ENCODE assay signal across 9 cellular contexts in genomic region chr1:231919900-231920299, GRCh38.
DNase-seq lines count a peak whose midpoint lies in the region; ATAC-seq lines count a peak whose summit lies in the region.
"Had no signal": no experiment of that assay in that cellular context is flagged by ENCODE, and none has a peak within 500 bp of the region (broad histone marks: within the 10 kb centered on the region; RNA-seq: fewer than 3 reads in every experiment).

No MANE protein-coding gene starts in this region.

- no peaks in the 10 kb centered on the region for H3K36me3 Mint-ChIP-seq in stimulated activated effector memory CD8-positive, alpha-beta T cell treated with anti-CD3 and anti-CD28 coated beads, Interleukin-12 subunit alpha, Interleukin-12 subunit beta, amount 100 ng/mL, for 72 hours

- H3K9me3 Mint-ChIP-seq in stimulated activated effector memory CD8-positive, alpha-beta T cell treated with anti-CD3 and anti-CD28 coated beads, Interleukin-12 subunit alpha, Interleukin-12 subunit beta, amount 100 ng/mL, for 72 hours: no peaks in the 10 kb centered on the region

- peak overlapping the region; percentile 43 for H3K4me3 Mint-ChIP-seq in stimulated activated effector memory CD8-positive, alpha-beta T cell treated with anti-CD3 and anti-CD28 coated beads, Interleukin-12 subunit alpha, Interleukin-12 subunit beta, amount 100 ng/mL, for 72 hours

- ATAC-seq in Right ventricle myocardium superior (ENCODE audit: poor library complexity) (peak; percentile 57), GM18868 (IDR thresholded peaks at IDR 0.05; ENCODE audit: unreplicated experiment) (no peak)
- peak; percentile 85 for ATAC-seq in stimulated activated effector memory CD8-positive, alpha-beta T cell treated with anti-CD3 and anti-CD28 coated beads, Interleukin-12 subunit alpha, Interleukin-12 subunit beta, amount 100 ng/mL, for 72 hours

- peak overlapping the region; percentile 73 for H3K27ac Mint-ChIP-seq in stimulated activated effector memory CD8-positive, alpha-beta T cell treated with anti-CD3 and anti-CD28 coated beads, Interleukin-12 subunit alpha, Interleukin-12 subunit beta, amount 100 ng/mL, for 72 hours

- DNase-seq in activated CD4-positive, alpha-beta T cell treated with anti-CD3 and anti-CD28 coated beads, Interleukin-2, amount 50 U/mL, for 1 hour: peak; percentile 8
- DNase-seq in activated CD4-positive, alpha-beta T cell treated with anti-CD3 and anti-CD28 coated beads, Interleukin-2, amount 50 U/mL, for 4 hours: no peak
- DNase-seq in OCI-M1 (lab: John Stamatoyannopoulos, UW) (peak; percentile 34), Right ventricle myocardium superior (no peak), GM19238 (ENCODE audit: insufficient read length, low spot score) (no peak), SIG-M5 treated with dmso at 0.1 percent for 504 hours (lab: John Stamatoyannopoulos, UW; ENCODE audit: unreplicated experiment) (no peak)
- DNase-seq in stimulated activated effector memory CD8-positive, alpha-beta T cell treated with anti-CD3 and anti-CD28 coated beads, Interleukin-12 subunit alpha, Interleukin-12 subunit beta, amount 100 ng/mL, for 72 hours (ENCODE audit: low spot score in 2 of 2): no peak
- DNase-seq: PC-9 had no signal

- peaks cover 64% of the 10 kb centered on the region for H3K4me1 Mint-ChIP-seq in stimulated activated effector memory CD8-positive, alpha-beta T cell treated with anti-CD3 and anti-CD28 coated beads, Interleukin-12 subunit alpha, Interleukin-12 subunit beta, amount 100 ng/mL, for 72 hours

- intact Hi-C loops in Right ventricle myocardium superior (cut with DNase I): no loop called here

Comparison
In these comparisons a context has a peak if more than half of its experiments do, and no peak if none do; other contexts are left out.
1. DNase-seq: peak in activated CD4-positive, alpha-beta T cell treated with anti-CD3 and anti-CD28 coated beads, Interleukin-2, amount 50 U/mL, for 1 hour (single experiment) and OCI-M1 (single experiment); none in activated CD4-positive, alpha-beta T cell treated with anti-CD3 and anti-CD28 coated beads, Interleukin-2, amount 50 U/mL, for 4 hours (0 of 2), Right ventricle myocardium superior (single experiment), stimulated activated effector memory CD8-positive, alpha-beta T cell treated with anti-CD3 and anti-CD28 coated beads, Interleukin-12 subunit alpha, Interleukin-12 subunit beta, amount 100 ng/mL, for 72 hours (0 of 2), GM19238 (single experiment) and SIG-M5 treated with dmso at 0.1 percent for 504 hours (single experiment).